Comparison of ENCODE assay signal across 13 cellular contexts in the genomic region with DNA sequence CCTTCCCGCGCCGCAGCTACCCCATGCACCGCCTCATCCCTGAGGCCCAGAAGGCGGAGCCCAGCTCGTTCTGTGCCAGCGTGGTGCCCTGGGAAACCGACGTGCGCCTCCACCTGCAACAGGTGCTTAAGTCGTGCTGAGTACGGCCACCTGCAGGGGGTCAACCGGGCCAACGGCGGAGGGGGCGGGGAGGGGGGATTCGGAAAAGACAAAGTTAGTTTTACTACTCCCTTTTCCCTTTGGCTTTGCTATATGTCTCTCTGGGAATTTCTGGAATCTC.
DNase-seq lines count a peak whose midpoint lies in the region; ATAC-seq and TF ChIP-seq lines count a peak whose summit lies in the region.
"Had no signal": no experiment of that assay in that cellular context is flagged by ENCODE, and none has a peak within 500 bp of the region (broad histone marks: within the 10 kb centered on the region; RNA-seq: fewer than 3 reads in every experiment).

No MANE protein-coding gene starts in this region.

- H3K9me3 Mint-ChIP-seq in endodermal cell: peaks cover 3% of the 10 kb centered on the region

- H3K4me3 ChIP-seq in GM06990 (replicated peaks; ENCODE audit: low read depth, low read length) (no peak overlapping the region), HEK293 (ENCODE audit: low read depth, low read length) (no peak overlapping the region), endodermal cell (ENCODE audit: low read length) (no peak overlapping the region)
- no peak overlapping the region for H3K4me3 ChIP-seq in effector memory CD4-positive, alpha-beta T cell (ENCODE audit: insufficient read depth, low read depth, low read length, poor library complexity, severe bottlenecking)
- H3K4me3 ChIP-seq: K562 had no signal

- 91 to 95% methylated on average over 10 to 17 of the region's 17 CpGs for WGBS in endodermal cell (ENCODE audit: insufficient coverage in 1 of 2, insufficient read length in 1 of 2), 2 experiments

- peaks cover 3% of the 10 kb centered on the region for H3K27me3 Mint-ChIP-seq in endodermal cell (ENCODE audit: insufficient read depth)
- H3K27me3 Mint-ChIP-seq: CD4-positive, alpha-beta memory T cell had no signal

- H3K36me3 Mint-ChIP-seq in endodermal cell (ENCODE audit: low read depth): peaks cover 24% of the 10 kb centered on the region

- H3K4me1 Mint-ChIP-seq in endodermal cell: peaks cover 6% of the 10 kb centered on the region

- no peak overlapping the region for H3K9ac ChIP-seq in endodermal cell (ENCODE audit: extremely low read depth, low read length, poor library complexity, severe bottlenecking)

- no peak for TF ChIP-seq CTCF in GM06990 (IDR thresholded peaks at IDR 0.05; ENCODE audit: insufficient read depth, low read length, poor library complexity, severe bottlenecking)
- TF ChIP-seq CTCF in HEK293 (tag by site-specific recombination; IDR thresholded peaks at IDR 0.05): no peak
- TF ChIP-seq CTCF in endodermal cell (conservative IDR thresholded peaks at IDR 0.05): no peak

- no peak overlapping the region for H3K27ac ChIP-seq in HEK293 (ENCODE audit: extremely low read depth, low read depth, low read length)
- H3K27ac ChIP-seq in endodermal cell (ENCODE audit: low read depth, low read length): no peak overlapping the region
- peak overlapping the region; percentile 42 for H3K27ac ChIP-seq in substantia nigra (ENCODE audit: low read depth, low read length, poor library complexity, severe bottlenecking)
- H3K27ac ChIP-seq in effector memory CD4-positive, alpha-beta T cell (ENCODE audit: insufficient read depth, low read length, poor library complexity, severe bottlenecking): no peak overlapping the region

- H3K36me3 ChIP-seq in GM06990 (ENCODE audit: control insufficient read depth, insufficient read depth, low read length) (peaks cover 3% of the 10 kb centered on the region), HEK293 (ENCODE audit: control insufficient read depth in 2 of 2, insufficient read depth in 1 of 2, low read length in 2 of 2) (peaks cover 0 to 9% of the 10 kb centered on the region in 2 experiments; a peak in 1 of 3 replicates), endodermal cell (ENCODE audit: control insufficient read depth, insufficient read depth, low read length) (no peaks in the 10 kb centered on the region)
- H3K36me3 ChIP-seq in effector memory CD4-positive, alpha-beta T cell (ENCODE audit: control insufficient read depth, insufficient read depth, low read length): peaks cover 8% of the 10 kb centered on the region
- H3K36me3 ChIP-seq: BE2C had no signal

- ATAC-seq in HG03097 (IDR thresholded peaks at IDR 0.05; ENCODE audit: low FRiP score, unreplicated experiment): no peak
- ATAC-seq: K562 had no signal

- H3K27me3 ChIP-seq in GM06990 (replicated peaks; ENCODE audit: control insufficient read depth, insufficient read depth, low read length) (no peaks in the 10 kb centered on the region), endodermal cell (ENCODE audit: control insufficient read depth, insufficient read depth, low read length, poor library complexity, severe bottlenecking) (no peaks in the 10 kb centered on the region)
- no peaks in the 10 kb centered on the region for H3K27me3 ChIP-seq in effector memory CD4-positive, alpha-beta T cell (replicated peaks; ENCODE audit: control insufficient read depth, insufficient read depth, low read length, poor library complexity, severe bottlenecking)
- H3K27me3 ChIP-seq: BE2C had no signal

- CTCF ChIA-PET in HEK293 (lab: Yijun Ruan, JAX): no interaction called here

- no peaks in the 10 kb centered on the region for H3K4me1 ChIP-seq in HEK293 (ENCODE audit: control insufficient read depth, insufficient read depth, low read length)
- H3K4me1 ChIP-seq in endodermal cell (ENCODE audit: control insufficient read depth, insufficient read depth, low read length): no peaks in the 10 kb centered on the region
- no peaks in the 10 kb centered on the region for H3K4me1 ChIP-seq in effector memory CD4-positive, alpha-beta T cell (ENCODE audit: control insufficient read depth, insufficient read depth, low read length, poor library complexity, severe bottlenecking)

- H3K9me3 ChIP-seq in HEK293 (ENCODE audit: control insufficient read depth, insufficient read depth, low read depth, low read length) (no peaks in the 10 kb centered on the region), endodermal cell (ENCODE audit: control insufficient read depth, low read length) (no peaks in the 10 kb centered on the region)
- no peaks in the 10 kb centered on the region for H3K9me3 ChIP-seq in effector memory CD4-positive, alpha-beta T cell (ENCODE audit: control insufficient read depth, low read length)
- H3K9me3 ChIP-seq: BE2C had no signal

- H3K27ac Mint-ChIP-seq in endodermal cell: no peak overlapping the region
- H3K27ac Mint-ChIP-seq: CD4-positive, alpha-beta memory T cell had no signal

- POLR2A ChIA-PET in HEK293 (lab: Yijun Ruan, JAX): no interaction called here

- peak; percentile 3 for DNase-seq in GM06990 (ENCODE audit: extremely low read depth, insufficient read length)
- peak; percentile 55 for DNase-seq in endodermal cell
- no peak for DNase-seq in substantia nigra (lab: John Stamatoyannopoulos, UW)
- DNase-seq in HCEC 1CT: no peak
- no peak for DNase-seq in effector memory CD4-positive, alpha-beta T cell
- DNase-seq: BE2C; CD4-positive, alpha-beta memory T cell; DMS79; GOT3; Karpas-422 had no signal

- peak overlapping the region; percentile 26 for H3K4me3 Mint-ChIP-seq in endodermal cell
- H3K4me3 Mint-ChIP-seq: CD4-positive, alpha-beta memory T cell had no signal

TF ChIP-seq in HEK293, 187 proteins besides CTCF, POLR2A, EP300 and RAD21:
- TF ChIP-seq ZNF529 (tag by site-specific recombination; IDR thresholded peaks at IDR 0.05; ENCODE audit: insufficient replicate concordance) (no peak), ZNF266 (tag by site-specific recombination; IDR thresholded peaks at IDR 0.05; ENCODE audit: low read depth) (no peak), SCRT2 (tag by site-specific recombination; IDR thresholded peaks at IDR 0.05) (peak; percentile 22; the same call in 1 of the 2 replicates), ZNF341 (tag by site-specific recombination; IDR thresholded peaks at IDR 0.05; ENCODE audit: low read depth) (no peak)

Comparison
In these comparisons a context has a peak if more than half of its experiments do, and no peak if none do; other contexts are left out.
1. DNase-seq: peak in GM06990 (single experiment) and endodermal cell (single experiment); none in substantia nigra (0 of 49), HCEC 1CT (single experiment) and effector memory CD4-positive, alpha-beta T cell (0 of 3).